ENCODE assay signal across 11 cellular contexts in genomic region chr5:128197911-128198522, GRCh38.
DNase-seq lines count a peak whose midpoint lies in the region; ATAC-seq and TF ChIP-seq lines count a peak whose summit lies in the region.
"Had no signal": no experiment of that assay in that cellular context is flagged by ENCODE, and none has a peak within 500 bp of the region (broad histone marks: within the 10 kb centered on the region; RNA-seq: fewer than 3 reads in every experiment).

No MANE protein-coding gene starts in this region.

- TF ChIP-seq POLR2A in gastrocnemius medialis (IDR thresholded peaks at IDR 0.05): no peak

- TF ChIP-seq CTCF in left ventricle myocardium inferior (IDR thresholded peaks at IDR 0.05; ENCODE audit: borderline replicate concordance): no peak
- no peak for TF ChIP-seq CTCF in gastrocnemius medialis (IDR thresholded peaks at IDR 0.05 in 4 of 5, conservative IDR thresholded peaks at IDR 0.05 in 1 of 5)

- H3K4me3 ChIP-seq in left ventricle myocardium inferior: no peak overlapping the region
- no peak overlapping the region for H3K4me3 ChIP-seq in gastrocnemius medialis
- H3K4me3 ChIP-seq: SK-N-MC had no signal

- H3K4me1 ChIP-seq in left ventricle myocardium inferior (peaks cover 16% of the 10 kb centered on the region), gastrocnemius medialis (peaks cover 54 to 61% of the 10 kb centered on the region in 2 donors)

- no peaks in the 10 kb centered on the region for H3K27me3 ChIP-seq in left ventricle myocardium inferior (ENCODE audit: low read depth)
- H3K27me3 ChIP-seq in gastrocnemius medialis: no peaks in the 10 kb centered on the region

- ATAC-seq in Right ventricle myocardium superior (ENCODE audit: poor library complexity): peak; percentile 26
- ATAC-seq in GM21447 (IDR thresholded peaks at IDR 0.05; ENCODE audit: unreplicated experiment): peak; percentile 43
- ATAC-seq in HG03575 (IDR thresholded peaks at IDR 0.05; ENCODE audit: extremely low read depth, insufficient number of reproducible peaks, low FRiP score, unreplicated experiment): peak; percentile 79
- peak; percentile 30 to 37 for ATAC-seq in gastrocnemius medialis
- no peak for ATAC-seq in esophagus mucosa
- ATAC-seq in GM19324 (IDR thresholded peaks at IDR 0.05; ENCODE audit: low FRiP score, unreplicated experiment): no peak

- no peaks in the 10 kb centered on the region for H3K36me3 ChIP-seq in left ventricle myocardium inferior
- no peaks in the 10 kb centered on the region for H3K36me3 ChIP-seq in gastrocnemius medialis

- H3K27ac ChIP-seq in left ventricle myocardium inferior (replicated peaks) (no peak overlapping the region), gastrocnemius medialis (peak overlapping the region; percentile 74 to 88 (median 85))
- H3K27ac ChIP-seq: SK-N-MC had no signal

- DNase-seq in Right ventricle myocardium superior: no peak
- no peak for DNase-seq in left ventricle myocardium inferior
- peak; percentile 33 to 44 for DNase-seq in gastrocnemius medialis
- no peak for DNase-seq in cerebellum (ENCODE audit: low spot score)
- DNase-seq: Kasumi-1; stimulated activated CD4-positive, alpha-beta T cell treated with anti-CD3 and anti-CD28 coated beads, Interleukin-2, amount 100 ng/mL, for 24 hours had no signal

- H3K9me3 ChIP-seq in left ventricle myocardium inferior (replicated peaks): no peaks in the 10 kb centered on the region
- H3K9me3 ChIP-seq in gastrocnemius medialis: no peaks in the 10 kb centered on the region

- intact Hi-C loops in Right ventricle myocardium superior (cut with DNase I): no loop called here
- intact Hi-C loops in left ventricle myocardium inferior (cut with micrococcal nuclease): loop anchor here (10.0 kb wide), 1 partner anchor 443 kb away; no protein-coding TSS in a partner anchor
- intact Hi-C loops in gastrocnemius medialis (cut with DNase I; ENCODE audit: low total_unique reads): loop anchor here (5.0 to 10.0 kb wide), 3 partner anchors 51 to 616 kb away; no protein-coding TSS in a partner anchor

- in situ Hi-C loops in gastrocnemius medialis (cut with MboI; ENCODE audit: low sequenced_read_pairs in 4 of 4): no loop called here

Comparison
In these comparisons a context has a peak if more than half of its experiments do, and no peak if none do; other contexts are left out.
1. ATAC-seq: peak in Right ventricle myocardium superior (single experiment), GM21447 (single experiment), HG03575 (single experiment) and gastrocnemius medialis (2 of 2); none in esophagus mucosa (single experiment) and GM19324 (single experiment).
2. DNase-seq: peak in gastrocnemius medialis (2 of 2); none in Right ventricle myocardium superior (single experiment), left ventricle myocardium inferior (single experiment) and cerebellum (single experiment).